Comparison of ENCODE assay signal across 13 cellular contexts in genomic region chr17:4728124-4728523, GRCh38. TPM values are rescaled to one million over a fixed set of nuclear protein-coding genes. Genes with fewer than 3 reads are reported as not detected.
DNase-seq lines count a peak whose midpoint lies in the region; TF ChIP-seq lines count a peak whose summit lies in the region.
"Had no signal": no experiment of that assay in that cellular context is flagged by ENCODE, and none has a peak within 500 bp of the region (broad histone marks: within the 10 kb centered on the region; RNA-seq: fewer than 3 reads in every experiment).

No MANE protein-coding gene starts in this region.

- H3K79me1 ChIP-seq in mesendoderm (ENCODE audit: low read length), result no peaks in the 10 kb centered on the region

- no peak overlapping the region for H3K4me3 ChIP-seq in NB4 (ENCODE audit: low read depth, low read length)
- H3K4me3 ChIP-seq in hepatocyte, result no peak overlapping the region
- H3K4me3 ChIP-seq in mesendoderm (ENCODE audit: low read length), result no peak overlapping the region

- 53% methylated on average over 3 of the region's 3 CpGs for WGBS in hepatocyte (ENCODE audit: low lambda C conversion rate, missing lambda C conversion rate)
- no CpG with 5 or more reads among the region's 3 CpGs for WGBS in mesendoderm (ENCODE audit: extremely low coverage, insufficient coverage, low lambda C conversion rate)

- no peaks in the 10 kb centered on the region for H4K20me1 ChIP-seq in hepatocyte (ENCODE audit: insufficient read depth, poor library complexity, severe bottlenecking)

- no peak overlapping the region for H4K5ac ChIP-seq in mesendoderm (ENCODE audit: low read length)

- H2BK120ac ChIP-seq in mesendoderm (ENCODE audit: low read depth, low read length), result no peak overlapping the region

- H3K27me3 ChIP-seq in hepatocyte (no peaks in the 10 kb centered on the region), mesendoderm (ENCODE audit: insufficient read depth, low read length, poor library complexity) (no peaks in the 10 kb centered on the region)
- H3K27me3 ChIP-seq: BE2C had no signal

- H3K4me1 ChIP-seq in hepatocyte (ENCODE audit: insufficient read depth), result no peaks in the 10 kb centered on the region
- no peaks in the 10 kb centered on the region for H3K4me1 ChIP-seq in mesendoderm (ENCODE audit: control insufficient read depth, low read depth, low read length)
- H3K4me1 ChIP-seq: BE2C had no signal

- no peaks in the 10 kb centered on the region for H3K9me3 ChIP-seq in hepatocyte (ENCODE audit: low read depth)
- H3K9me3 ChIP-seq: BE2C had no signal

- no peak overlapping the region for H3K18ac ChIP-seq in mesendoderm (ENCODE audit: low read length)

- H3K27ac ChIP-seq in hepatocyte (peak overlapping the region; percentile 44), mesendoderm (ENCODE audit: low read depth, low read length) (no peak overlapping the region)
- H3K27ac ChIP-seq: VCaP had no signal

- no peak overlapping the region for H3K23ac ChIP-seq in mesendoderm (ENCODE audit: low read length)

- no peak overlapping the region for H3K56ac ChIP-seq in mesendoderm (ENCODE audit: low read length)

- TF ChIP-seq CTCF in NB4 (IDR thresholded peaks at IDR 0.05; ENCODE audit: low read depth, low read length), result no peak
- TF ChIP-seq CTCF in hepatocyte (IDR thresholded peaks at IDR 0.05; ENCODE audit: poor library complexity), result no peak

- no peaks in the 10 kb centered on the region for H3K9me2 ChIP-seq in hepatocyte (replicated peaks; ENCODE audit: insufficient read depth)

- H3K4me2 ChIP-seq in hepatocyte, result no peak overlapping the region
- no peak overlapping the region for H3K4me2 ChIP-seq in mesendoderm (ENCODE audit: low read length)

- H2AK5ac ChIP-seq in mesendoderm (ENCODE audit: low read length), result no peak overlapping the region

- H3K9ac ChIP-seq in mesendoderm (ENCODE audit: low read length), result no peak overlapping the region

- H3K79me2 ChIP-seq in hepatocyte (peaks cover 5% of the 10 kb centered on the region), mesendoderm (ENCODE audit: control insufficient read depth, insufficient read depth, low read length) (no peaks in the 10 kb centered on the region)

- H2AFZ ChIP-seq in hepatocyte, result no peak overlapping the region

- H3K36me3 ChIP-seq in hepatocyte (replicated peaks; ENCODE audit: insufficient read depth, low read depth) (no peaks in the 10 kb centered on the region), mesendoderm (ENCODE audit: control insufficient read depth, insufficient read depth, low read length) (no peaks in the 10 kb centered on the region)
- H3K36me3 ChIP-seq: BE2C had no signal

- H2BK5ac ChIP-seq in mesendoderm (ENCODE audit: low read length), result no peak overlapping the region

- H2BK15ac ChIP-seq in mesendoderm (replicated peaks; ENCODE audit: low read depth), result no peak overlapping the region

- H4K8ac ChIP-seq in mesendoderm (ENCODE audit: low read depth, low read length), result no peak overlapping the region

- no peak for TF ChIP-seq POLR2A in NB4 (IDR thresholded peaks at IDR 0.05; ENCODE audit: extremely low read depth, insufficient read length)

- peak; percentile 58 for DNase-seq in CD1c-positive myeloid dendritic cell (ENCODE audit: extremely low spot score)
- peak; percentile 72 for DNase-seq in NB4 (ENCODE audit: low read depth)
- peak; percentile 25 for DNase-seq in hepatocyte (ENCODE audit: low spot score)
- no peak for DNase-seq in dermis blood vessel endothelial cell
- no peak for DNase-seq in NCI-H524 treated with DMSO at 0.1 percent for 48 hours (lab: John Stamatoyannopoulos, UW)
- no peak for DNase-seq in mesendoderm
- DNase-seq: BE2C; caudate nucleus; DMS79 treated with DMSO at 0.1 percent for 48 hours; kidney glomerular epithelial cell; NK-92 treated with Interleukin-12 subunit alpha and Interleukin-12 subunit beta, amount 100 ng/mL, for 24 hours had no signal

- no peak overlapping the region for H3K4ac ChIP-seq in mesendoderm (ENCODE audit: low read depth, low read length)

RNA-seq across cellular contexts. Expression of gene MED11, which starts 3.1 kb away (rescaled TPM):
- total RNA-seq in hepatocyte (36.3 and 36.9 TPM in 2 replicates), dermis blood vessel endothelial cell (12.1 TPM in 2 replicates)
- polyA plus RNA-seq in hepatocyte, result 39.4 and 42.7 TPM in 2 replicates
- polyA plus RNA-seq in mesendoderm (2013, experiment 1 of 2), result 25.0 TPM
- 26.6 TPM for polyA plus RNA-seq in mesendoderm (2013, experiment 2 of 2)

RNA-seq across cellular contexts. Expression of gene ZMYND15, which starts 11.5 kb away (rescaled TPM):
- 1.6 and 2.9 TPM in 2 replicates for total RNA-seq in hepatocyte
- polyA plus RNA-seq in hepatocyte, result 4.1 and 4.8 TPM in 2 replicates
- 0.05 TPM in 1 of 2 replicates, not detected in the other for total RNA-seq in dermis blood vessel endothelial cell
- 0.11 TPM for polyA plus RNA-seq in mesendoderm (2013, experiment 1 of 2)
- 0.08 TPM for polyA plus RNA-seq in mesendoderm (2013, experiment 2 of 2)
- total RNA-seq: SK-MEL-5 had no signal

RNA-seq across cellular contexts. Expression of gene CXCL16, which starts 11.6 kb away (rescaled TPM):
- 38.7 and 39.9 TPM in 2 replicates for total RNA-seq in hepatocyte
- polyA plus RNA-seq in hepatocyte, result 73.2 and 82.5 TPM in 2 replicates
- total RNA-seq in dermis blood vessel endothelial cell, result 1.5 and 2.2 TPM in 2 replicates
- 0.46 TPM for polyA plus RNA-seq in mesendoderm (2013, experiment 1 of 2)
- polyA plus RNA-seq in mesendoderm (2013, experiment 2 of 2), result 0.45 TPM

RNA-seq across cellular contexts. Expression of gene ARRB2, which starts 17.7 kb away (rescaled TPM):
- total RNA-seq in hepatocyte, result 15.3 and 17.4 TPM in 2 replicates
- 20.0 and 21.1 TPM in 2 replicates for polyA plus RNA-seq in hepatocyte
- total RNA-seq in dermis blood vessel endothelial cell, result 6.6 and 9.6 TPM in 2 replicates
- polyA plus RNA-seq in mesendoderm (2013, experiment 1 of 2), result 33.5 TPM
- 33.1 TPM for polyA plus RNA-seq in mesendoderm (2013, experiment 2 of 2)

RNA-seq across cellular contexts. Expression of gene PELP1, which starts 24.2 kb away (rescaled TPM):
- total RNA-seq in hepatocyte (17.6 and 18.5 TPM in 2 replicates), dermis blood vessel endothelial cell (33.5 and 64.0 TPM in 2 replicates)
- polyA plus RNA-seq in hepatocyte, result 35.2 and 42.9 TPM in 2 replicates
- 79.4 TPM for polyA plus RNA-seq in mesendoderm (2013, experiment 1 of 2)
- polyA plus RNA-seq in mesendoderm (2013, experiment 2 of 2), result 77.5 TPM

Comparison
In these comparisons a context has a peak if more than half of its experiments do, and no peak if none do; other contexts are left out.
1. DNase-seq: peak in CD1c-positive myeloid dendritic cell (single experiment), NB4 (single experiment) and hepatocyte (single experiment); none in dermis blood vessel endothelial cell (single experiment), NCI-H524 treated with DMSO at 0.1 percent for 48 hours (single experiment) and mesendoderm (single experiment).
2. RNA of gene CXCL16, which starts 11.6 kb away (total RNA-seq): 38.7 to 39.9 TPM in hepatocyte; 1.5 to 2.2 TPM in dermis blood vessel endothelial cell; every median in the first group is over 10 times any median in the second.